ENCODE assay signal across 16 cellular contexts in genomic region chr1:12441414-12442105, GRCh38.
"Had no signal": no experiment of that assay in that cellular context is flagged by ENCODE, and none has a peak within 500 bp of the region (broad histone marks: within the 10 kb centered on the region; RNA-seq: fewer than 3 reads in every experiment).

No MANE protein-coding gene starts in this region.

- H3K27me3 Mint-ChIP-seq: dendritic cell treated with granulocyte-macrophage colony-stimulating factor and Interleukin-4, amounts not matched to agents 40 ng/mL and 50 ng/mL, for 4 days; naive thymus-derived CD8-positive, alpha-beta T cell; stimulated activated memory B cell treated with anti-CD40 and anti-IgM and Interleukin-4, amounts not matched to agents 10 μg/mL and 1 μg/mL and 100 μg/mL, for 72 hours had no signal

- H3K4me1 Mint-ChIP-seq: endodermal cell had no signal

- ATAC-seq: left lobe of liver; mucosa of descending colon; naive thymus-derived CD8-positive, alpha-beta T cell; stimulated activated memory B cell treated with anti-CD40 and anti-IgM and Interleukin-4, amounts not matched to agents 10 μg/mL and 1 μg/mL and 100 μg/mL, for 72 hours had no signal

- DNase-seq: activated CD4-positive, alpha-beta memory T cell treated with anti-CD3 and anti-CD28 coated beads for 36 hours; activated CD4-positive, alpha-beta T cell treated with anti-CD3 and anti-CD28 coated beads for 1 hour; activated gamma-delta T cell treated with Interleukin-2 at 50 U/mL for 16 hours; activated T-cell treated with anti-CD3 and anti-CD28 coated beads, Interleukin-2, amount 50 U/mL, for 48 hours; aorta; endodermal cell; islet precursor cell; mucosa of descending colon; naive thymus-derived CD8-positive, alpha-beta T cell; occipital lobe; substantia nigra; SW 1271 had no signal

- H3K9me3 Mint-ChIP-seq: dendritic cell treated with granulocyte-macrophage colony-stimulating factor and Interleukin-4, amounts not matched to agents 40 ng/mL and 50 ng/mL, for 4 days; stimulated activated memory B cell treated with anti-CD40 and anti-IgM and Interleukin-4, amounts not matched to agents 10 μg/mL and 1 μg/mL and 100 μg/mL, for 72 hours had no signal

- H3K27me3 ChIP-seq: tibial nerve had no signal

- H3K4me3 Mint-ChIP-seq: activated CD4-positive, alpha-beta memory T cell treated with anti-CD3 and anti-CD28 coated beads for 36 hours; dendritic cell treated with granulocyte-macrophage colony-stimulating factor and Interleukin-4, amounts not matched to agents 40 ng/mL and 50 ng/mL, for 4 days; endodermal cell; stimulated activated memory B cell treated with anti-CD40 and anti-IgM and Interleukin-4, amounts not matched to agents 10 μg/mL and 1 μg/mL and 100 μg/mL, for 72 hours had no signal

- H3K27ac Mint-ChIP-seq: activated CD4-positive, alpha-beta memory T cell treated with anti-CD3 and anti-CD28 coated beads for 36 hours; dendritic cell treated with granulocyte-macrophage colony-stimulating factor and Interleukin-4, amounts not matched to agents 40 ng/mL and 50 ng/mL, for 4 days; endodermal cell; stimulated activated memory B cell treated with anti-CD40 and anti-IgM and Interleukin-4, amounts not matched to agents 10 μg/mL and 1 μg/mL and 100 μg/mL, for 72 hours had no signal

- H3K27ac ChIP-seq: tibial nerve had no signal
